8 cellular contexts compared by ENCODE assay signal in the genomic region with DNA sequence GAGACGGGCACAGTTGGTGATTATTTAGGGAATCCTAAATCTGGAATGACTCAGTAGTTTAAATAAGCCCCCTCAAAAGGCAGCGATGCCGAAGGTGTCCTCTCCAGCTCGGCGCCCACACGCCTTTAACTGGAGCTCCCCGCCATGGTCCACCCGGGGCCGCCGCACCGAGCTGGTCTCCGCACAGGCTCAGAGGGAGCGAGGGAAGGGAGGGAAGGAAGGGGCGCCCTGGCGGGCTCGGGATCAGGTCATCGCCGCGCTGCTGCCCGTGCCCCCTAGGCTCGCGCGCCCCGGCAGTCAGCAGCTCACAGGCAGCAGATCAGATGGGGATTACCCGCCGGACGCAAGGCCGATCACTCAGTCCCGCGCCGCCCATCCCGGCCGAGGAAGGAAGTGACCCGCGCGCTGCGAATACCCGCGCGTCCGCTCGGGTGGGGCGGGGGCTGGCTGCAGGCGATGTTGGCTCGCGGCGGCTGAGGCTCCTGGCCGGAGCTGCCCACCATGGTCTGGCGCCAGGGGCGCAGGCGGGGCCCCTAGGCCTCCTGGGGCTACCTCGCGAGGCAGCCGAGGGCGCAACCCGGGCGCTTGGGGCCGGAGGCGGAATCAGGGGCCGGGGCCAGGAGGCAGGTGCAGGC.
DNase-seq lines count a peak whose midpoint lies in the region; ATAC-seq and TF ChIP-seq lines count a peak whose summit lies in the region.

No MANE protein-coding gene starts in this region.

- H3K36me3 ChIP-seq in ascending aorta (no peaks in the 10 kb centered on the region), BE2C (no peaks in the 10 kb centered on the region)

- peaks cover 14% of the 10 kb centered on the region for H3K4me1 Mint-ChIP-seq in stimulated activated memory B cell treated with anti-CD40 and anti-IgM and Interleukin-4, amounts not matched to agents 10 μg/mL and 1 μg/mL and 100 μg/mL, for 72 hours

- H3K27me3 ChIP-seq in ascending aorta = no peaks in the 10 kb centered on the region
- H3K27me3 ChIP-seq in BE2C = peaks cover 47% of the 10 kb centered on the region

- peak; percentile 74 for ATAC-seq in HG03108 (IDR thresholded peaks at IDR 0.05; ENCODE audit: unreplicated experiment)
- ATAC-seq in stimulated activated memory B cell treated with anti-CD40 and anti-IgM and Interleukin-4, amounts not matched to agents 10 μg/mL and 1 μg/mL and 100 μg/mL, for 72 hours = peak; percentile 58
- no peak for ATAC-seq in HG02571 (IDR thresholded peaks at IDR 0.05; ENCODE audit: unreplicated experiment)

- in situ Hi-C loops in GM13976 (cut with MboI; ENCODE audit: low sequenced_read_pairs, unreplicated experiment) = no loop called here

- no peak overlapping the region for H3K27ac Mint-ChIP-seq in stimulated activated memory B cell treated with anti-CD40 and anti-IgM and Interleukin-4, amounts not matched to agents 10 μg/mL and 1 μg/mL and 100 μg/mL, for 72 hours

- no peak overlapping the region for H3K27ac ChIP-seq in ascending aorta

- DNase-seq in GM13976 (ENCODE audit: low spot score) (peak; percentile 66), ascending aorta (ENCODE audit: low spot score in 2 of 2) (no peak), BE2C (no peak)
- DNase-seq in stimulated activated CD4-positive, alpha-beta T cell treated with anti-CD3 and anti-CD28 coated beads, Interleukin-1b, Interleukin-23, amount 100 ng/mL, for 48 hours = no peak

- H3K36me3 Mint-ChIP-seq in stimulated activated memory B cell treated with anti-CD40 and anti-IgM and Interleukin-4, amounts not matched to agents 10 μg/mL and 1 μg/mL and 100 μg/mL, for 72 hours = no peaks in the 10 kb centered on the region

- H3K9me3 ChIP-seq in ascending aorta = no peaks in the 10 kb centered on the region
- H3K9me3 ChIP-seq in BE2C = no peaks in the 10 kb centered on the region

- H3K27me3 Mint-ChIP-seq in stimulated activated memory B cell treated with anti-CD40 and anti-IgM and Interleukin-4, amounts not matched to agents 10 μg/mL and 1 μg/mL and 100 μg/mL, for 72 hours = peaks cover 46% of the 10 kb centered on the region

- H3K4me1 ChIP-seq in ascending aorta (no peaks in the 10 kb centered on the region), BE2C (no peaks in the 10 kb centered on the region)

- H3K9me3 Mint-ChIP-seq in stimulated activated memory B cell treated with anti-CD40 and anti-IgM and Interleukin-4, amounts not matched to agents 10 μg/mL and 1 μg/mL and 100 μg/mL, for 72 hours = no peaks in the 10 kb centered on the region

- intact Hi-C loops in ascending aorta (cut with DNase I) = no loop called here

- H3K4me3 ChIP-seq in ascending aorta (peak overlapping the region; percentile 57 to 63), iPS-11a (ENCODE audit: low read depth, low read length) (peak overlapping the region; percentile 66), BE2C (ENCODE audit: low read depth, low read length) (no peak overlapping the region)

- no peak for TF ChIP-seq CTCF in GM13976 (IDR thresholded peaks at IDR 0.05; ENCODE audit: borderline replicate concordance, control extremely low read depth, extremely low read depth, insufficient read depth, missing control alignments)
- no peak for TF ChIP-seq CTCF in ascending aorta (IDR thresholded peaks at IDR 0.05)
- TF ChIP-seq CTCF in BE2C (IDR thresholded peaks at IDR 0.05; ENCODE audit: low read depth, low read length) = no peak

- peak overlapping the region; percentile 68 for H3K4me3 Mint-ChIP-seq in stimulated activated memory B cell treated with anti-CD40 and anti-IgM and Interleukin-4, amounts not matched to agents 10 μg/mL and 1 μg/mL and 100 μg/mL, for 72 hours
